In genomic region chr2:70570041-70570661, GRCh38 we compare ENCODE assay signal across 16 cellular contexts. TPM values are rescaled to one million over a fixed set of nuclear protein-coding genes. Genes with fewer than 3 reads are reported as not detected.
DNase-seq lines count a peak whose midpoint lies in the region; FAIRE-seq and TF ChIP-seq lines count a peak whose summit lies in the region.
"Had no signal": no experiment of that assay in that cellular context is flagged by ENCODE, and none has a peak within 500 bp of the region (broad histone marks: within the 10 kb centered on the region; RNA-seq: fewer than 3 reads in every experiment).

No MANE protein-coding gene starts in this region.

- H3K27ac ChIP-seq in keratinocyte (ENCODE audit: control insufficient read depth, insufficient read depth, low read length) = peak overlapping the region; percentile 89
- H3K27ac ChIP-seq: uterus had no signal

- peak overlapping the region; percentile 5 for H3K4me3 Mint-ChIP-seq in MCF 10A (ENCODE audit: unreplicated experiment)

- CTCF ChIA-PET in MCF 10A (lab: Yijun Ruan, JAX) = interaction anchor here (0.6 to 2.0 kb wide), 11 partner anchors 14 to 846 kb away, joined by 3 to 15 read pairs (median 4); no protein-coding TSS in a partner anchor

- POLR2A ChIA-PET in MCF 10A (lab: Yijun Ruan, JAX) = interaction anchor here (0.6 to 3.2 kb wide), 24 partner anchors 10 to 277 kb away, joined by 3 to 40 read pairs (median 8); partner anchors contain the start of genes SNRPG and TGFA

- peaks cover 7% of the 10 kb centered on the region for H3K9me3 Mint-ChIP-seq in MCF 10A (ENCODE audit: unreplicated experiment)

- H3K4me1 Mint-ChIP-seq in MCF 10A (ENCODE audit: insufficient read depth, unreplicated experiment) = peaks cover 33% of the 10 kb centered on the region

- dilution Hi-C loops in keratinocyte (cut with MboI; ENCODE audit: extremely low pct_ligation_motif_present, low sequenced_read_pairs) = no loop called here

- H3K9me3 ChIP-seq in keratinocyte (ENCODE audit: control insufficient read depth, low read depth, low read length) = no peaks in the 10 kb centered on the region
- H3K9me3 ChIP-seq: uterus had no signal

- peak overlapping the region; percentile 93 for H3K27ac Mint-ChIP-seq in MCF 10A (ENCODE audit: low read depth, unreplicated experiment)

- H4K20me1 ChIP-seq in keratinocyte (ENCODE audit: control insufficient read depth, extremely low read depth, insufficient read depth, low read length) = no peaks in the 10 kb centered on the region

- intact Hi-C loops in MCF 10A (cut with micrococcal nuclease) = no loop called here

- H3K4me2 ChIP-seq in keratinocyte (ENCODE audit: control insufficient read depth, extremely low read depth, insufficient read depth, low read depth, low read length) = peak overlapping the region; percentile 60

- peak overlapping the region in 2 of 3 experiments; percentile 9 to 16 for H3K4me3 ChIP-seq in keratinocyte (ENCODE audit: control insufficient read depth in 2 of 3, extremely low read depth in 1 of 3, insufficient read depth in 2 of 3, low read depth in 1 of 3, low read length in 3 of 3)
- H3K4me3 ChIP-seq: uterus had no signal

- peak; percentile 99 for FAIRE-seq in keratinocyte (lab: Jason Lieb, UNC)
- FAIRE-seq: GM12892 had no signal

- H3K27me3 ChIP-seq in keratinocyte (ENCODE audit: control insufficient read depth, extremely low read depth, insufficient read depth, low read length) = no peaks in the 10 kb centered on the region
- H3K27me3 ChIP-seq: uterus had no signal

- H2AFZ ChIP-seq in keratinocyte (ENCODE audit: control insufficient read depth, low read length) = peak overlapping the region; percentile 51

- DNase-seq in AG08395 (ENCODE audit: low spot score) = peak; percentile 70
- DNase-seq in HT-29 (ENCODE audit: low spot score) = peak; percentile 73
- peak; percentile 94 for DNase-seq in MCF 10A (ENCODE audit: unreplicated experiment)
- peak; percentile 85 for DNase-seq in keratinocyte (ENCODE audit: low read depth, low spot score)
- DNase-seq in NCI-H2029 treated with DMSO at 0.1 percent for 48 hours (lab: John Stamatoyannopoulos, UW) = no peak
- DNase-seq in effector CD8-positive, alpha-beta T cell (lab: John Stamatoyannopoulos, UW) = no peak
- DNase-seq in activated CD4-positive, alpha-beta T cell treated with anti-CD3 and anti-CD28 coated beads for 4 hours = no peak
- no peak for DNase-seq in NCI-H1930 (lab: John Stamatoyannopoulos, UW)
- DNase-seq: activated gamma-delta T cell; midbrain; NCI-H1048; NCI-H510A treated with DMSO at 0.1 percent for 48 hours; RPMI8226; stimulated activated CD4-positive, alpha-beta T cell treated with anti-CD3 and anti-CD28 coated beads, Interleukin-15, amount 100 ng/mL, for 24 hours; uterus had no signal

- no peaks in the 10 kb centered on the region for H3K36me3 ChIP-seq in keratinocyte (ENCODE audit: control insufficient read depth in 2 of 2, extremely low read depth in 1 of 2, insufficient read depth in 2 of 2, low read length in 2 of 2)
- H3K36me3 ChIP-seq: uterus had no signal

- H3K79me2 ChIP-seq in keratinocyte (ENCODE audit: control insufficient read depth, insufficient read depth, low read length) = no peaks in the 10 kb centered on the region

- no peaks in the 10 kb centered on the region for H3K36me3 Mint-ChIP-seq in MCF 10A (ENCODE audit: insufficient read depth, unreplicated experiment)

- peaks cover 31% of the 10 kb centered on the region for H3K4me1 ChIP-seq in keratinocyte (ENCODE audit: control insufficient read depth, extremely low read depth, insufficient read depth, low read length)
- H3K4me1 ChIP-seq: uterus had no signal

- TF ChIP-seq CTCF in MCF 10A (IDR thresholded peaks at IDR 0.05; ENCODE audit: unreplicated experiment) (no peak), keratinocyte (optimal IDR thresholded peaks at IDR 0.05 in 1 of 3, IDR thresholded peaks at IDR 0.05 in 1 of 3, conservative IDR thresholded peaks at IDR 0.05 in 1 of 3; ENCODE audit: extremely low read depth in 1 of 3, insufficient read depth in 2 of 3, low read length in 3 of 3) (no peak)

- BruUV-seq in MCF 10A (replicated peaks; lab: Mats Ljungman, UMichigan) = TSS peak; percentile 67

- no peaks in the 10 kb centered on the region for H3K27me3 Mint-ChIP-seq in MCF 10A (ENCODE audit: insufficient read depth, unreplicated experiment)

- H3K9me1 ChIP-seq in keratinocyte (ENCODE audit: control insufficient read depth, extremely low read depth, insufficient read depth, low read length) = no peaks in the 10 kb centered on the region

- peak overlapping the region; percentile 50 for H3K9ac ChIP-seq in keratinocyte (ENCODE audit: control insufficient read depth, extremely low read depth, insufficient read depth, low read length)

RNA-seq across cellular contexts. Expression of gene TGFA, which starts 16.5 kb away (rescaled TPM):
- 37.5 and 43.3 TPM in 2 replicates for total RNA-seq in HT-29 (2014; rRNA removed; shearing (Covaris generic))
- 17.9 and 22.5 TPM in 2 replicates for total RNA-seq in MCF 10A (2022)
- polyA plus RNA-seq in keratinocyte = 26.6 to 71.8 TPM (median 51.7 TPM) in 3 replicates
- polyA plus RNA-seq in keratinocyte (2011; ENCODE audit: low read depth) = 45.8 TPM
- 35.1 and 39.9 TPM in 2 replicates for polyA plus RNA-seq in keratinocyte (2011; cell fraction: cytosol; rRNA removed)
- 46.4 and 47.9 TPM in 2 replicates for polyA plus RNA-seq in keratinocyte (2011; cell fraction: nucleus; rRNA removed)
- polyA plus RNA-seq in keratinocyte (2012; ENCODE audit: low replicate concordance) = 45.8 and 70.2 TPM in 2 replicates
- 42.6 to 126 TPM (median 65.6 TPM) in 3 replicates for polyA minus RNA-seq in keratinocyte
- 76.2 TPM for polyA minus RNA-seq in keratinocyte (2011; cell fraction: cytosol; rRNA and poly(A)+ RNA removed)
- 66.3 and 93.9 TPM in 2 replicates for polyA minus RNA-seq in keratinocyte (2011; cell fraction: nucleus; rRNA and poly(A)+ RNA removed)

Comparison
In these comparisons a context has a peak if more than half of its experiments do, and no peak if none do; other contexts are left out.
1. DNase-seq: peak in AG08395 (single experiment), HT-29 (single experiment), MCF 10A (single experiment) and keratinocyte (single experiment); none in NCI-H2029 treated with DMSO at 0.1 percent for 48 hours (single experiment), effector CD8-positive, alpha-beta T cell (single experiment), activated CD4-positive, alpha-beta T cell treated with anti-CD3 and anti-CD28 coated beads for 4 hours (0 of 2) and NCI-H1930 (0 of 2).